In the genomic region with DNA sequence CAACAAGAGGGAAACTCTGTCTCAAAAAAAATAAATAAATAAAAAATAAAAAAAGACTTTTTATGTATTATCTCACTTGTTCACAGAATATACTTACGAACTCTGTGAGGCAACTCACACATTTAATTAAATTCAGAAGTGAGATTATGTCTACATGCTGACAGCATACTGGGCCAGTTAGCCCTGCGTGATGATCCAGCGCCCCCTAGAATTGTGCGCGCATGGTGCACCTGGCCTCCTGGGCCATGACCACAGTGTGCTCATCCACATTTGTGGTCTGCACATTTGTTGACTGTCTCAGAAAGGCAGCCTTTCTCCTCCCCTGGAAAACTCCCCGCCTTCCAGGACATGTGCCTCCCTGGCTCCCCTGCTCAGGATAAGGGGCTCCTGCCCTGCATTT, we compare ENCODE assay signal across 8 cellular contexts. TPM values are rescaled to one million over a fixed set of nuclear protein-coding genes. Genes with fewer than 3 reads are reported as not detected.
DNase-seq lines count a peak whose midpoint lies in the region; ATAC-seq and TF ChIP-seq lines count a peak whose summit lies in the region.
"Not testable (repeated sequence)": the region's sequence is repeated elsewhere in the genome, so short reads cannot be mapped to it uniquely, and the experiment has no call there.

No MANE protein-coding gene starts in this region.

- in situ Hi-C loops in ACHN (cut with HindIII; ENCODE audit: low pct_ligation_motif_present, low pct_unique_long_range_greater_than_20kb, low sequenced_read_pairs) = not testable (repeated sequence)

- not testable (repeated sequence) for H2AFZ ChIP-seq in Loucy (ENCODE audit: low read length); SK-N-SH (ENCODE audit: low read depth)

- H3K79me2 ChIP-seq in Loucy (ENCODE audit: insufficient read depth, low read length); SK-N-SH (ENCODE audit: insufficient read depth): not testable (repeated sequence)

- CTCF ChIA-PET in GM10248 (lab: Yijun Ruan, JAX); SK-N-SH (lab: Yijun Ruan, JAX): not testable (repeated sequence)

- H3K9me2 ChIP-seq in Loucy (replicated peaks; ENCODE audit: low read depth, low read length); SK-N-SH: not testable (repeated sequence)

- TF ChIP-seq CTCF in GM10248 (IDR thresholded peaks at IDR 0.05; ENCODE audit: control extremely low read depth, extremely low read depth, low read depth, missing control alignments) (peak; percentile 33), Loucy (conservative IDR thresholded peaks at IDR 0.05; ENCODE audit: low read length) (peak; percentile 45), SK-N-SH (IDR thresholded peaks at IDR 0.05) (peak; percentile 22; the same call in 1 of the 2 replicates)

- H3K4me3 Mint-ChIP-seq in effector memory CD8-positive, alpha-beta T cell = not testable (repeated sequence)

- not testable (repeated sequence) for H3F3A ChIP-seq in Loucy (ENCODE audit: low read depth); SK-N-SH (replicated peaks; ENCODE audit: insufficient read depth)

- not testable (repeated sequence) for H3K27me3 ChIP-seq in Loucy (ENCODE audit: insufficient read depth, low read length, poor library complexity, severe bottlenecking); SK-N-SH (ENCODE audit: insufficient read depth)

- TF ChIP-seq EP300 in SK-N-SH (IDR thresholded peaks at IDR 0.05; ENCODE audit: borderline replicate concordance in 1 of 2, low read depth in 1 of 2, low read length in 1 of 2) = not testable (repeated sequence)

- DNase-seq in ACHN (peak; percentile 43), GM10248 (ENCODE audit: extremely low spot score) (peak; percentile 6), SK-N-SH (peak; percentile 34), activated T-cell treated with anti-CD3 and anti-CD28 coated beads for 48 hours (ENCODE audit: low read depth) (peak; percentile 49)
- not testable (repeated sequence) for DNase-seq in effector memory CD8-positive, alpha-beta T cell; left lobe of liver (ENCODE audit: low spot score)
- DNase-seq in stimulated activated CD4-positive, alpha-beta T cell treated with anti-CD3 and anti-CD28 coated beads, Interleukin-2, amount 100 ng/mL, for 24 hours = peak; percentile 56

- not testable (repeated sequence) for H3K27ac Mint-ChIP-seq in effector memory CD8-positive, alpha-beta T cell

- not testable (repeated sequence) for H3K27ac ChIP-seq in SK-N-SH (ENCODE audit: low read depth in 2 of 2, low read length in 1 of 2)

- H3K9ac ChIP-seq in Loucy (ENCODE audit: low read depth, low read length, poor library complexity, severe bottlenecking); SK-N-SH: not testable (repeated sequence)

- H4K20me1 ChIP-seq in Loucy (ENCODE audit: insufficient read depth, low read length, poor library complexity, severe bottlenecking); SK-N-SH (ENCODE audit: insufficient read depth): not testable (repeated sequence)

- TF ChIP-seq RAD21 in SK-N-SH (IDR thresholded peaks at IDR 0.05; ENCODE audit: low read length) = peak; percentile 17; the same call in 1 of the 2 replicates

- not testable (repeated sequence) for H3K4me1 ChIP-seq in Loucy (ENCODE audit: insufficient read depth, low read length, poor library complexity, severe bottlenecking); SK-N-SH (ENCODE audit: control insufficient read depth in 1 of 2, insufficient read depth in 2 of 2, low read depth in 1 of 2, low read length in 1 of 2)

- 90% methylated on average over 5 of the region's 6 CpGs for WGBS in SK-N-SH (ENCODE audit: low lambda C conversion rate)

- not testable (repeated sequence) for H3K27me3 Mint-ChIP-seq in effector memory CD8-positive, alpha-beta T cell

- not testable (repeated sequence) for H3K4me2 ChIP-seq in Loucy (ENCODE audit: low read depth, low read length, poor library complexity, severe bottlenecking); SK-N-SH

- H3K9me3 Mint-ChIP-seq in effector memory CD8-positive, alpha-beta T cell = not testable (repeated sequence)

- not testable (repeated sequence) for H3K4me1 Mint-ChIP-seq in effector memory CD8-positive, alpha-beta T cell (ENCODE audit: low read depth in 2 of 2)

- H3K36me3 Mint-ChIP-seq in effector memory CD8-positive, alpha-beta T cell (ENCODE audit: insufficient read depth) = not testable (repeated sequence)

- not testable (repeated sequence) for H3K4me3 ChIP-seq in Loucy (ENCODE audit: low read length, poor library complexity, severe bottlenecking); SK-N-SH (ENCODE audit: low read depth in 2 of 2, low read length in 1 of 2)

- POLR2A ChIA-PET in GM10248 (lab: Yijun Ruan, JAX); SK-N-SH (lab: Yijun Ruan, JAX): not testable (repeated sequence)

- not testable (repeated sequence) for H3K36me3 ChIP-seq in Loucy (ENCODE audit: insufficient read depth, low read length); SK-N-SH (replicated peaks in 1 of 2; ENCODE audit: control insufficient read depth in 1 of 2, insufficient read depth in 2 of 2, low read length in 1 of 2)

- H3K9me3 ChIP-seq in Loucy (ENCODE audit: insufficient read depth, low read depth, low read length); SK-N-SH: not testable (repeated sequence)

- ATAC-seq in effector memory CD8-positive, alpha-beta T cell (replicated peaks) = peak; percentile 56
- peak; percentile 22 for ATAC-seq in left lobe of liver

RNA-seq across cellular contexts. Expression of a gene that starts 42.5 kb away (rescaled TPM):
- 0.10 and 0.13 TPM in 2 replicates for polyA plus RNA-seq in SK-N-SH (2012; rRNA removed)
- polyA plus RNA-seq in SK-N-SH (2012; cell fraction: cytosol; rRNA removed) = 0.03 and 0.05 TPM in 2 replicates
- 0.06 TPM in 2 replicates for polyA plus RNA-seq in SK-N-SH (2012; cell fraction: nucleus; rRNA removed)
- 1.3 TPM for total RNA-seq in left lobe of liver

RNA-seq across cellular contexts. Expression of a gene that starts 58.4 kb away (rescaled TPM):
- 12.5 and 12.6 TPM in 2 replicates for polyA plus RNA-seq in SK-N-SH (2012; rRNA removed)
- 8.3 and 10.6 TPM in 2 replicates for polyA plus RNA-seq in SK-N-SH (2012; cell fraction: cytosol; rRNA removed)
- 10.8 and 11.3 TPM in 2 replicates for polyA plus RNA-seq in SK-N-SH (2012; cell fraction: nucleus; rRNA removed)
- total RNA-seq in left lobe of liver = 143 TPM
